ENCODE assay signal across 1 cellular context in the genomic region with DNA sequence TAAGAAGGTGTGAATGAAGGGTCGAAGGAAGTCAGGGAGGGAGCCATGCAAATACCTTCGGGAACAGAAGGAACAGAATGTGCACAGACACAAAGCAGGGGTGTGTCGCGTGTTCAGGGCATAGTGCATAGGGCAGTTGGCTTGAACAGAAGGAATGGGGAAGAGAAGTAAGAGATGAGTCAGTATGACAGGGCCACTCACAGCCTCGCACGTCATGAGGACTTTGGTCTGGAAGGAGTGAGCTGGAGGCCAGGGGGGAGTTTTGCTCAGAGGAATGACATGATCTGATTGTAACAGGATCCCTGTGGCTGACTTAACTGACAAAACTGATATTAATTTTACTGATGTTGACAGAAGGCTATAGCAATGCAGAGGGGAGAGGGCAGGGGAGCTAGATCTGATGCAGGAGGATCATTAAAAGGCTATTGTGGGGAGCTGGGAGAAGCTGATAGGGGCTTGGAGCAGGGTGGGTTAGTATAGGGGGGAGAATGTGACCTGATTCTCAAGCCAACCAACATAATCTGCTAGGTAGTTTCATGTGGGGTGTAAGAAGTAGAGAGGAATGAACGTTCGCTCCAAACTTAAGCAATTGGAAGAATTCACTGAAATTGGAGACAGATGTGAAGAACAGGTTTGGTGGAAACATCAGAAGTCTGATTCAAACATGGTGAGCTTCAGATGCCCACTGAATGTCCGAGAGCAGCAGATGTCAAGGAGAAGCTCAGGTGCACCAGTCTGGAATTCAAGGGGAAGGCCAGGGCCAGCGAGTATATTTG.
TF ChIP-seq lines count a peak whose summit lies in the region.

No MANE protein-coding gene starts in this region.

TF ChIP-seq in HepG2, 621 proteins besides CTCF, POLR2A, EP300 and RAD21 (continued from another document):
- TF ChIP-seq, protein P1, sequence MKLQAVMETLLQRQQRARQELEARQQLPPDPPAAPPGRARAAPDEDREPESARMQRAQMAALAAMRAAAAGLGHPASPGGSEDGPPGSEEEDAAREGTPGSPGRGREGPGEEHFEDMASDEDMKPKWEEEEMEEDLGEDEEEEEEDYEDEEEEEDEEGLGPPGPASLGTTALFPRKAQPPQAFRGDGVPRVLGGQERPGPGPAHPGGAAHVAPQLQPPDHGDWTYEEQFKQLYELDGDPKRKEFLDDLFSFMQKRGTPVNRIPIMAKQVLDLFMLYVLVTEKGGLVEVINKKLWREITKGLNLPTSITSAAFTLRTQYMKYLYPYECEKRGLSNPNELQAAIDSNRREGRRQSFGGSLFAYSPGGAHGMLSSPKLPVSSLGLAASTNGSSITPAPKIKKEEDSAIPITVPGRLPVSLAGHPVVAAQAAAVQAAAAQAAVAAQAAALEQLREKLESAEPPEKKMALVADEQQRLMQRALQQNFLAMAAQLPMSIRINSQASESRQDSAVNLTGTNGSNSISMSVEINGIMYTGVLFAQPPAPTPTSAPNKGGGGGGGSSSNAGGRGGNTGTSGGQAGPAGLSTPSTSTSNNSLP (IDR thresholded peaks at IDR 0.05; ENCODE audit: low read depth, low read length): peak; percentile 62; the same call in 1 of the 2 replicates
- TF ChIP-seq ELF1 (CRISPR knock-in tag; IDR thresholded peaks at IDR 0.05) (peak; percentile 64), RFX3 (CRISPR knock-in tag; IDR thresholded peaks at IDR 0.05) (no peak)
